In the genomic region with DNA sequence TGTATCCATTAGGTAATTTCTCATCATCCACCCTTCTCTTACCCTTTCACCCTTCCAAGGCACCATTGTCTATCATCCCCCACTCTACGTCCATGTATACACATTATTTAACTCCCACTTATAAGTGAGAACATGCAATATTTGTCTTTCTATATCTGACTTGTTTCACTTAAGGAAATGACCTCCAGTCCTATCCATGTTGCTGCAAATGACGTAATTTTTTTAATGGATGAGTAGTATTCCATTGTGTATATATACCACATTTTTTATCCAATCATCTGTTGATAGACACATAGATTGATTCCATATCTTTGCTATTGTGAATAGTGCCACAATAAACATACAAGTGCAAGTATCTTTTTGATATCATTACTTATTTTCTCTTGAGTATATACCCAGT, we compare ENCODE assay signal across 29 cellular contexts.
DNase-seq lines count a peak whose midpoint lies in the region; ATAC-seq, FAIRE-seq and TF ChIP-seq lines count a peak whose summit lies in the region.
"Had no signal": no experiment of that assay in that cellular context is flagged by ENCODE, and none has a peak within 500 bp of the region (broad histone marks: within the 10 kb centered on the region; RNA-seq: fewer than 3 reads in every experiment).

No MANE protein-coding gene starts in this region.

- POLR2A ChIA-PET in HepG2 (lab: Yijun Ruan, JAX), result no interaction called here

- no peaks in the 10 kb centered on the region for H3K4me1 ChIP-seq in HepG2 (ENCODE audit: insufficient read depth, low read length)
- H3K4me1 ChIP-seq in right lobe of liver, result no peaks in the 10 kb centered on the region
- H3K4me1 ChIP-seq: A549; BE2C; BLaER1; BLaER1 treated with 17β-estradiol and CSF1 and Interleukin-3, amounts not matched to agents 10 nM and 100 nM; Caco-2 had no signal

- no peak overlapping the region for H3K4me3 ChIP-seq in HepG2 (replicated peaks in 1 of 3; ENCODE audit: insufficient read depth in 1 of 3, low read depth in 2 of 3, low read length in 3 of 3)
- no peak overlapping the region for H3K4me3 ChIP-seq in right lobe of liver
- H3K4me3 ChIP-seq: A549; BLaER1; BLaER1 treated with 17β-estradiol and CSF1 and Interleukin-3, amounts not matched to agents 10 nM and 100 nM had no signal

- no peak overlapping the region for H2AFZ ChIP-seq in HepG2 (ENCODE audit: low read length)

- FAIRE-seq in HepG2 (lab: Jason Lieb, UNC), result no peak
- FAIRE-seq: A204.1, A549, D721Med had no signal

- ATAC-seq in HepG2, result no peak
- ATAC-seq in right lobe of liver, result no peak
- ATAC-seq: A549; CD8-positive, alpha-beta T cell had no signal

- DNase-seq in HepG2 (ENCODE audit: low spot score) (no peak), right lobe of liver (no peak)
- DNase-seq: 8988T; ACHN; AML-193; BE2C; C1 segment of cervical spinal cord; Caco-2; Calu3; CD4-positive, alpha-beta memory T cell; CD4-positive, alpha-beta T cell; CD4-positive, CD25-positive, alpha-beta regulatory T cell; CD8-positive, alpha-beta memory T cell; CD8-positive, alpha-beta T cell; COR-L47; DMS 273 treated with DMSO at 0.1 percent for 48 hours; DMS153; DMS53; DMS79; DMS79 treated with DMSO at 0.1 percent for 48 hours; DND-41; EL had no signal

- no peak for TF ChIP-seq EP300 in HepG2 (IDR thresholded peaks at IDR 0.05; ENCODE audit: low read depth in 2 of 2, low read length in 2 of 2)
- TF ChIP-seq EP300 in HepG2 (CRISPR knock-in tag; IDR thresholded peaks at IDR 0.05; ENCODE audit: borderline replicate concordance), result no peak

- TF ChIP-seq POLR2A in HepG2 (IDR thresholded peaks at IDR 0.05; ENCODE audit: insufficient read depth in 1 of 2, low read depth in 2 of 2, low read length in 2 of 2) (no peak), right lobe of liver (IDR thresholded peaks at IDR 0.05) (no peak)

- no peak for TF ChIP-seq CTCF in HepG2 (CRISPR knock-in tag; IDR thresholded peaks at IDR 0.05)
- TF ChIP-seq CTCF in right lobe of liver (IDR thresholded peaks at IDR 0.05), result no peak

- no peak overlapping the region for H3K4me2 ChIP-seq in HepG2 (ENCODE audit: low read depth, low read length)
- H3K4me2 ChIP-seq: A549; BLaER1; BLaER1 treated with 17β-estradiol and CSF1 and Interleukin-3, amounts not matched to agents 10 nM and 100 nM had no signal

- BruUV-seq in HepG2 (replicated peaks; lab: Mats Ljungman, UMichigan), result no TSS peak

- H3K9ac ChIP-seq in HepG2 (ENCODE audit: insufficient read depth, low read depth, low read length), result no peak overlapping the region
- H3K9ac ChIP-seq: BLaER1; BLaER1 treated with 17β-estradiol and CSF1 and Interleukin-3, amounts not matched to agents 10 nM and 100 nM had no signal

- no peak for TF ChIP-seq RAD21 in HepG2 (CRISPR knock-in tag; IDR thresholded peaks at IDR 0.05)

- intact Hi-C loops in HepG2 (cut with micrococcal nuclease; ENCODE audit: unreplicated experiment) (no loop called here), right lobe of liver (cut with DNase I) (no loop called here)

- H3K79me2 ChIP-seq in HepG2 (ENCODE audit: insufficient read depth, low read length), result no peaks in the 10 kb centered on the region

- peaks cover 7% of the 10 kb centered on the region; the same call in 1 of the 2 replicates for H3K9me3 ChIP-seq in HepG2 (ENCODE audit: low read length)
- H3K9me3 ChIP-seq in right lobe of liver, result no peaks in the 10 kb centered on the region
- H3K9me3 ChIP-seq: A549, BE2C, Caco-2 had no signal

- in situ Hi-C loops in HepG2 (cut with HindIII; ENCODE audit: extremely low pct_ligation_motif_present, low pct_unique_long_range_greater_than_20kb), result no loop called here

- H3K27ac ChIP-seq in HepG2 (ENCODE audit: extremely low read length, insufficient read depth, low read length) (no peak overlapping the region), right lobe of liver (no peak overlapping the region)
- H3K27ac ChIP-seq: 22Rv1; A549; BLaER1; BLaER1 treated with 17β-estradiol and CSF1 and Interleukin-3, amounts not matched to agents 10 nM and 100 nM; C4-2B had no signal

- CTCF ChIA-PET in HepG2 (lab: Yijun Ruan, JAX; ENCODE audit: low intra/inter-chr PET ratio, low total read pairs), result no interaction called here

- 2% methylated on average over 2 of the region's 2 CpGs for WGBS in HepG2 (ENCODE audit: low lambda C conversion rate)
- 58% methylated on average over 2 of the region's 2 CpGs for WGBS in right lobe of liver (ENCODE audit: insufficient coverage, low coverage, low lambda C conversion rate, missing lambda C conversion rate)

- H4K20me1 ChIP-seq in HepG2 (ENCODE audit: insufficient read depth, low read length), result no peaks in the 10 kb centered on the region
- H4K20me1 ChIP-seq: BLaER1; BLaER1 treated with 17β-estradiol and CSF1 and Interleukin-3, amounts not matched to agents 10 nM and 100 nM had no signal

- H3K27me3 ChIP-seq in HepG2 (ENCODE audit: control insufficient read depth in 1 of 2, insufficient read depth in 2 of 2, low read length in 2 of 2) (no peaks in the 10 kb centered on the region), right lobe of liver (no peaks in the 10 kb centered on the region)
- H3K27me3 ChIP-seq: BE2C; BLaER1; BLaER1 treated with 17β-estradiol and CSF1 and Interleukin-3, amounts not matched to agents 10 nM and 100 nM had no signal

- H3K36me3 ChIP-seq in HepG2 (replicated peaks in 1 of 2; ENCODE audit: control insufficient read depth in 1 of 2, insufficient read depth in 2 of 2, low read length in 2 of 2), result no peaks in the 10 kb centered on the region
- H3K36me3 ChIP-seq in right lobe of liver, result no peaks in the 10 kb centered on the region
- H3K36me3 ChIP-seq: BE2C; BLaER1; BLaER1 treated with 17β-estradiol and CSF1 and Interleukin-3, amounts not matched to agents 10 nM and 100 nM had no signal

TF ChIP-seq in HepG2, 621 proteins besides CTCF, POLR2A, EP300 and RAD21:
- TF ChIP-seq ATF7 (IDR thresholded peaks at IDR 0.05) (peak; percentile 93), ATF7 (CRISPR knock-in tag; IDR thresholded peaks at IDR 0.05) (no peak), HCFC1 (IDR thresholded peaks at IDR 0.05; ENCODE audit: low read depth, low read length) (no peak)
